ENCODE assay signal across 20 cellular contexts in the genomic region with DNA sequence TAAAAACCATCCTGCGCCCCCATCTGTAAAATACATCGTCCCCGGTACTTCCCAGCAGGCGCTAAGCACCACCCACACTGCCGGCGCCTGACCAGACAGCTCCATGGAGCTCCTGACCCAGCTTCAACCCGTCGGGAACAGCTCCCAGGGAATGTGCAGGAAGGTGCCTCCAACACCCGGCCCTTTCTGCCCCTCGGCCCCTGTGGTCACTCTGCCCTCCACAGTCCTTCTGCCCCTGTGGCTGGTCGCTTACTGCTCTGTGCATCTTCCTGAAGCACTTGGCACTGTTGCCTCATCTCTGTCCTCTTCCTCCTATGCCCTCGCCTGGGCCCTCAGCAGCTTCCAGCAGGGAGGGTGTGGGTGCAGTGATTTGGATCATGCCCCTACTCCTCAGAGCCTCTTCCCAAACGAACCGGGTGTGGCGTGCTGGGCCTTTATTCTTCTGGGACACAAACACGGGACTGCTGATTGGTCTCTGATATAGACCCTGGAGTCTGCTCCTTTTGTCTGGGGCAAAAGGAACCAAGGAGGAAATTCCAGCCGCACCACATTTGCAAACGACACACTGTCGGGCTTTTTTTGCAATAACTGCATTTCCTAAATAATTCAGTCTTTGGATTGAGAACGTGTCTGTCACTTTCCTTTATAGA.
DNase-seq lines count a peak whose midpoint lies in the region; ATAC-seq and TF ChIP-seq lines count a peak whose summit lies in the region.
"Had no signal": no experiment of that assay in that cellular context is flagged by ENCODE, and none has a peak within 500 bp of the region (broad histone marks: within the 10 kb centered on the region; RNA-seq: fewer than 3 reads in every experiment).

No MANE protein-coding gene starts in this region.

- POLR2A ChIA-PET in A673 (lab: Charles Lee; ENCODE audit: low non-redundant PET) (no interaction called here), PC-9 (lab: Charles Lee; ENCODE audit: unreplicated experiment) (no interaction called here)

- H3K4me3 ChIP-seq in A673 (ENCODE audit: low read depth, low read length, poor library complexity, severe bottlenecking) (no peak overlapping the region), GM23248 (no peak overlapping the region), dorsolateral prefrontal cortex (peak overlapping the region in 2 of 59 donors; percentile 10 to 20), PC-9 (no peak overlapping the region)
- H3K4me3 ChIP-seq: ovary, right lobe of liver, SK-N-MC had no signal

- BruUV-seq in A673 (replicated peaks; lab: Mats Ljungman, UMichigan) (no TSS peak), PC-9 (replicated peaks; lab: Mats Ljungman, UMichigan) (no TSS peak)

- intact Hi-C loops in A673 (cut with micrococcal nuclease; ENCODE audit: unreplicated experiment): no loop called here
- intact Hi-C loops in dorsolateral prefrontal cortex (cut with DNase I): no loop called here
- intact Hi-C loops in PC-9 (cut with micrococcal nuclease; ENCODE audit: unreplicated experiment): no loop called here

- peaks cover 4% of the 10 kb centered on the region for H3K4me1 Mint-ChIP-seq in neural crest cell
- H3K4me1 Mint-ChIP-seq in activated T-cell treated with anti-CD3 and anti-CD28 coated beads, Interleukin-2, amount 50 U/mL, for 4 hours (ENCODE audit: low read depth): no peaks in the 10 kb centered on the region

- no peaks in the 10 kb centered on the region for H3K4me1 ChIP-seq in A673 (ENCODE audit: insufficient read depth, low read length, poor library complexity, severe bottlenecking)
- no peaks in the 10 kb centered on the region for H3K4me1 ChIP-seq in GM23248 (ENCODE audit: insufficient read depth)
- no peaks in the 10 kb centered on the region for H3K4me1 ChIP-seq in PC-9 (replicated peaks; ENCODE audit: insufficient read depth)
- H3K4me1 ChIP-seq: right lobe of liver had no signal

- H3K27ac ChIP-seq in A673 (ENCODE audit: low read depth, low read length, poor library complexity, severe bottlenecking) (no peak overlapping the region), GM23248 (no peak overlapping the region), dorsolateral prefrontal cortex (peak overlapping the region in 40 of 59 donors; percentile 2 to 83 (median 53)), PC-9 (no peak overlapping the region)
- H3K27ac ChIP-seq: ovary, right lobe of liver, SK-N-MC, WERI-Rb-1 had no signal

- H3K9ac ChIP-seq in GM23248: no peak overlapping the region

- no peaks in the 10 kb centered on the region for H4K20me1 ChIP-seq in GM23248 (ENCODE audit: insufficient read depth)
- H4K20me1 ChIP-seq in PC-9 (ENCODE audit: insufficient read depth): peaks cover 15% of the 10 kb centered on the region

- H3K36me3 ChIP-seq in A673 (ENCODE audit: insufficient read depth, low read length, poor library complexity, severe bottlenecking): peaks cover 11% of the 10 kb centered on the region
- H3K36me3 ChIP-seq in GM23248 (ENCODE audit: low read depth): no peaks in the 10 kb centered on the region; the same call in 1 of the 2 replicates
- H3K36me3 ChIP-seq in PC-9 (ENCODE audit: low read depth): 0 out of 2 replicates have a peak, but pooled peaks cover 7% of the 10 kb centered on the region
- H3K36me3 ChIP-seq: ovary had no signal

- H3K9me2 ChIP-seq in GM23248 (ENCODE audit: insufficient read depth) (no peaks in the 10 kb centered on the region), PC-9 (ENCODE audit: insufficient read depth) (no peaks in the 10 kb centered on the region)

- H3K9me3 Mint-ChIP-seq in neural crest cell: no peaks in the 10 kb centered on the region
- H3K9me3 Mint-ChIP-seq in activated T-cell treated with anti-CD3 and anti-CD28 coated beads, Interleukin-2, amount 50 U/mL, for 4 hours: no peaks in the 10 kb centered on the region
- H3K9me3 Mint-ChIP-seq: CD4-positive, alpha-beta memory T cell had no signal

- H3K27me3 Mint-ChIP-seq in neural crest cell (ENCODE audit: low read depth): no peaks in the 10 kb centered on the region
- H3K27me3 Mint-ChIP-seq in activated T-cell treated with anti-CD3 and anti-CD28 coated beads, Interleukin-2, amount 50 U/mL, for 4 hours (ENCODE audit: low read depth): no peaks in the 10 kb centered on the region
- H3K27me3 Mint-ChIP-seq: CD4-positive, alpha-beta memory T cell had no signal

- 50 to 56% methylated on average over 20 of the region's 20 CpGs for WGBS in GM23248 (ENCODE audit: low coverage in 1 of 2, low lambda C conversion rate in 2 of 2, missing lambda C conversion rate in 2 of 2), 2 experiments

- DNase-seq in A673 (ENCODE audit: low spot score) (peak; percentile 64), GM23248 (peak; percentile 15), dorsolateral prefrontal cortex (peak in 5 of 10 donors; percentile 66 to 83 (median 76)), neural crest cell (ENCODE audit: low read depth, low spot score) (no peak), UCSD-AML1 (lab: John Stamatoyannopoulos, UW; ENCODE audit: unreplicated experiment) (no peak), PC-9 (no peak)
- no peak for DNase-seq in activated T-cell treated with anti-CD3 and anti-CD28 coated beads, Interleukin-2, amount 50 U/mL, for 4 hours
- DNase-seq: amniotic stem cell; CD4-positive, alpha-beta memory T cell; central memory CD4-positive, alpha-beta T cell; effector CD4-positive, alpha-beta T cell; foreskin melanocyte; NCI-H1417; NCI-H510A; ovary; right lobe of liver; stimulated activated CD4-positive, alpha-beta T cell treated with anti-CD3 and anti-CD28 coated beads, Interleukin-15, amount 100 ng/mL, for 24 hours; stimulated activated CD8-positive, alpha-beta memory T cell treated with anti-CD3 and anti-CD28 coated beads, Interleukin-4, amount 100 ng/mL, for 48 hours; WERI-Rb-1 had no signal

- CTCF ChIA-PET in A673 (lab: Charles Lee) (interaction anchor here (1.1 kb wide), 1 partner anchor 9 kb away, joined by 6 read pairs; no protein-coding TSS in a partner anchor), PC-9 (lab: Charles Lee) (no interaction called here)

- no peak for ATAC-seq in activated T-cell treated with anti-CD3 and anti-CD28 coated beads, Interleukin-2, amount 50 U/mL, for 4 hours

- H2AFZ ChIP-seq in GM23248 (no peak overlapping the region), PC-9 (no peak overlapping the region)

- H3K4me2 ChIP-seq in GM23248 (ENCODE audit: unreplicated experiment) (no peak overlapping the region), PC-9 (no peak overlapping the region)

- H3K27ac Mint-ChIP-seq in neural crest cell (ENCODE audit: unreplicated experiment): peak overlapping the region; percentile 71

- in situ Hi-C loops in GM23248 (cut with MboI): no loop called here

- H3K27me3 ChIP-seq in A673 (replicated peaks; ENCODE audit: insufficient read depth, low read depth, low read length, poor library complexity): no peaks in the 10 kb centered on the region
- no peaks in the 10 kb centered on the region for H3K27me3 ChIP-seq in GM23248 (replicated peaks; ENCODE audit: insufficient read depth)
- H3K27me3 ChIP-seq in dorsolateral prefrontal cortex: no peaks in the 10 kb centered on the region
- no peaks in the 10 kb centered on the region for H3K27me3 ChIP-seq in PC-9 (ENCODE audit: insufficient read depth, low read depth)
- H3K27me3 ChIP-seq: ovary, right lobe of liver had no signal

- TF ChIP-seq CTCF in A673 (conservative IDR thresholded peaks at IDR 0.05; ENCODE audit: low read depth, low read length) (no peak), dorsolateral prefrontal cortex (IDR thresholded peaks at IDR 0.05 in 54 of 56, conservative IDR thresholded peaks at IDR 0.05 in 2 of 56; ENCODE audit: low read depth in 1 of 56, partially characterized antibody in 56 of 56) (no peak), neural crest cell (conservative IDR thresholded peaks at IDR 0.05) (no peak), PC-9 (conservative IDR thresholded peaks at IDR 0.05) (no peak)

- 0 out of 2 replicates have a peak, but pooled peaks cover 4% of the 10 kb centered on the region for H3K79me2 ChIP-seq in GM23248 (ENCODE audit: insufficient read depth)
- H3K79me2 ChIP-seq in PC-9 (ENCODE audit: low read depth): no peaks in the 10 kb centered on the region

- H3K4me3 Mint-ChIP-seq in neural crest cell: no peak overlapping the region
- no peak overlapping the region for H3K4me3 Mint-ChIP-seq in activated T-cell treated with anti-CD3 and anti-CD28 coated beads, Interleukin-2, amount 50 U/mL, for 4 hours
- H3K4me3 Mint-ChIP-seq: CD4-positive, alpha-beta memory T cell had no signal

- H3K9me3 ChIP-seq in A673 (ENCODE audit: low read depth, low read length, poor library complexity, severe bottlenecking) (no peaks in the 10 kb centered on the region), GM23248 (ENCODE audit: low read depth) (no peaks in the 10 kb centered on the region), PC-9 (ENCODE audit: insufficient read depth, low read depth) (no peaks in the 10 kb centered on the region)
- H3K9me3 ChIP-seq: ovary, right lobe of liver had no signal

- H3F3A ChIP-seq in GM23248 (ENCODE audit: insufficient read depth) (no peaks in the 10 kb centered on the region), PC-9 (ENCODE audit: insufficient read depth, low read depth) (no peaks in the 10 kb centered on the region)

- H3K36me3 Mint-ChIP-seq in neural crest cell (ENCODE audit: low read depth): peaks cover 16% of the 10 kb centered on the region
- peaks cover 26% of the 10 kb centered on the region for H3K36me3 Mint-ChIP-seq in activated T-cell treated with anti-CD3 and anti-CD28 coated beads, Interleukin-2, amount 50 U/mL, for 4 hours (ENCODE audit: insufficient read depth)

Comparison
In these comparisons a context has a peak if more than half of its experiments do, and no peak if none do; other contexts are left out.
1. DNase-seq: peak in A673 (single experiment) and GM23248 (single experiment); none in neural crest cell (single experiment), activated T-cell treated with anti-CD3 and anti-CD28 coated beads, Interleukin-2, amount 50 U/mL, for 4 hours (single experiment), UCSD-AML1 (single experiment) and PC-9 (0 of 2).
2. H3K27ac ChIP-seq: peak in dorsolateral prefrontal cortex (40 of 59); none in A673 (single experiment), GM23248 (single experiment) and PC-9 (single experiment).